ENCODE assay signal across 12 cellular contexts in the genomic region with DNA sequence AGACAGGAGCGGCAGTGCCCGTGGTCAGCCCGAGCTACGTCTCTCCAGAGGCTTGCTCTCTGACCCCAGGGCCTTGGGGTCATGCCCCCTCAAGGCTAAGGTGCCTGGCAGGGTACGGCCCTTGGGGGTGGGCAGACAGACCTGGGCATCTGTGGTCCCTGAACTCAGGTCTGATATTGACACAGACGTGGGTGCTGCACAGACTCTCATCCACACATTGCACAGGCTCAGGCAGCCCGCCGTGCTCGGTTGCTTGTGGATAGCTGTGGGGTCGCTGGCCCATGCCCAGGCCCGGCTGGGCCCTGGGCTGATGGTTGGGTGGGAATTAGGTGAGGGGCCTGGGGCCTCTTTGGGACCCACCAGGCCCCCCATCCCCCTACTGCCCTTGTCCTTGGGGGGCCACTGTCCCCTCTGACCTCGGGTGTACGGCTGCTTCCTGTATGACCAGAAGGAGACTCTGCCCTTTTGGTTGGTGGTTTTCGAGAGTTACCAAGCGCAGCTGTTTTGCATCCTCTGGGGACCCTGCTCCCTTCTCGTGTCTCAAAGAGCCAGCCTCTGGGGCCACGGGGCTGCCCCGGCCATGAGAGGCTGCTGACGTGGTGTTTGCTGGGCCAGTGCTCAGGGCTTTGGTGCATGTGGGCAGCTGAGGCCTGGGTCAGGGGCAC. TPM values are rescaled to one million over a fixed set of nuclear protein-coding genes. Genes with fewer than 3 reads are reported as not detected.
A peak's percentile ranks its signal among the peaks of the same experiment; 100 is the strongest.
DNase-seq lines count a peak whose midpoint lies in the region; ATAC-seq and TF ChIP-seq lines count a peak whose summit lies in the region.
"Had no signal": no experiment of that assay in that cellular context is flagged by ENCODE, and none has a peak within 500 bp of the region (broad histone marks: within the 10 kb centered on the region; RNA-seq: fewer than 3 reads in every experiment).

No MANE protein-coding gene starts in this region.

- DNase-seq in GM20000 (ENCODE audit: low spot score) (peak; percentile 95), T-helper 17 cell (no peak), NCI-H1436 treated with DMSO at 0.1 percent for 48 hours (lab: John Stamatoyannopoulos, UW) (no peak), activated T-cell treated with anti-CD3 and anti-CD28 coated beads for 4 hours (no peak), GOT3 (lab: John Stamatoyannopoulos, UW) (no peak), spleen (no peak)
- DNase-seq: cerebellar nuclear complex, foreskin fibroblast, NCI-H187, psoas muscle had no signal

- no peaks in the 10 kb centered on the region for H3K27me3 Mint-ChIP-seq in T-helper 17 cell

- H3K27me3 ChIP-seq in spleen (replicated peaks in 1 of 7) = no peaks in the 10 kb centered on the region

- peak overlapping the region in 1 of 8 donors; percentile 54 for H3K27ac ChIP-seq in spleen
- H3K27ac ChIP-seq: psoas muscle had no signal

- H3K36me3 ChIP-seq in spleen = peaks cover 0 to 26% (median 14%) of the 10 kb centered on the region in 6 donors

- peaks cover 0 to 35% (median 23%) of the 10 kb centered on the region in 6 donors for H3K4me1 ChIP-seq in spleen
- H3K4me1 ChIP-seq: psoas muscle had no signal

- intact Hi-C loops in spleen (cut with DNase I; ENCODE audit: low total_unique reads) = no loop called here

- H3K36me3 Mint-ChIP-seq in T-helper 17 cell (ENCODE audit: low read depth) = peaks cover 3% of the 10 kb centered on the region

- 48 to 72% (median 63%) methylated on average over 8 to 19 of the region's 19 CpGs for WGBS in spleen, 5 donors

- peak overlapping the region; percentile 15 for H3K4me3 Mint-ChIP-seq in T-helper 17 cell

- H3K4me3 ChIP-seq in spleen = no peak overlapping the region
- H3K4me3 ChIP-seq: psoas muscle had no signal

- TF ChIP-seq CTCF in GM20000 (IDR thresholded peaks at IDR 0.05; ENCODE audit: extremely low read depth, missing control alignments) (no peak), spleen (IDR thresholded peaks at IDR 0.05 in 8 of 11, conservative IDR thresholded peaks at IDR 0.05 in 3 of 11) (no peak)

- H3K9me3 ChIP-seq in T-helper 17 cell (ENCODE audit: control insufficient read depth, low read length, poor library complexity, severe bottlenecking) (no peaks in the 10 kb centered on the region), spleen (no peaks in the 10 kb centered on the region)
- H3K9me3 ChIP-seq: psoas muscle had no signal

- no peak for TF ChIP-seq POLR2A in spleen (IDR thresholded peaks at IDR 0.05)

- ATAC-seq in GM18498 (IDR thresholded peaks at IDR 0.05; ENCODE audit: unreplicated experiment) = peak; percentile 67
- ATAC-seq in HG03060 (IDR thresholded peaks at IDR 0.05; ENCODE audit: low read depth, unreplicated experiment) = peak; percentile 50
- ATAC-seq in T-helper 17 cell = no peak
- ATAC-seq: psoas muscle had no signal

- H3K4me1 Mint-ChIP-seq in T-helper 17 cell = peaks cover 9% of the 10 kb centered on the region

- H3K27ac Mint-ChIP-seq in T-helper 17 cell = no peak overlapping the region

RNA-seq across cellular contexts. Expression of gene FGFRL1, which starts 10.1 kb away (rescaled TPM):
- total RNA-seq in T-helper 17 cell = 10 to 100 TPM; 23.1 to 30.1 TPM
- 10 to 100 TPM in 5 of 7 donors, 1 to 10 TPM in 2; 7.9 to 20.6 (median 13.2) TPM for total RNA-seq in spleen
- 1 to 10 TPM; 1.4 to 4.6 (median 1.5) TPM for polyA plus RNA-seq in spleen

RNA-seq across cellular contexts. Expression of gene SLC26A1, which starts 28.3 kb away (rescaled TPM):
- total RNA-seq in T-helper 17 cell (under 1 TPM in 1 of 2 donors, not detected in 1; 0.21 TPM), spleen (under 1 TPM in 6 of 7 donors, not detected in 1; 0.07 to 0.68 (median 0.19) TPM)
- under 1 TPM; 0.24 to 0.48 (median 0.30) TPM for polyA plus RNA-seq in spleen

RNA-seq across cellular contexts. Expression of gene IDUA, which starts 34.7 kb away (rescaled TPM):
- total RNA-seq in T-helper 17 cell (10 to 100 TPM; 56.9 to 58.6 TPM), spleen (10 to 100 TPM; 18.3 to 58.3 (median 37.9) TPM)
- polyA plus RNA-seq in spleen = 10 to 100 TPM; 11.5 to 26.5 (median 19.1) TPM

RNA-seq across cellular contexts. Expression of gene DGKQ, which starts 48.1 kb away (rescaled TPM):
- 10 to 100 TPM; 13.5 to 14.4 TPM for total RNA-seq in T-helper 17 cell
- 10 to 100 TPM; 13.6 to 26.3 (median 17.0) TPM for total RNA-seq in spleen
- polyA plus RNA-seq in spleen = 10 to 100 TPM in 1 of 3 donors, 1 to 10 TPM in 2; 6.3 to 15.4 (median 9.3) TPM
